14 cellular contexts compared by ENCODE assay signal in genomic region chr1:5485436-5485835, GRCh38.
DNase-seq lines count a peak whose midpoint lies in the region; ATAC-seq and TF ChIP-seq lines count a peak whose summit lies in the region.
"Had no signal": no experiment of that assay in that cellular context is flagged by ENCODE, and none has a peak within 500 bp of the region (broad histone marks: within the 10 kb centered on the region; RNA-seq: fewer than 3 reads in every experiment).

No MANE protein-coding gene starts in this region.

- H4K8ac ChIP-seq in trophoblast cell (ENCODE audit: low read depth, low read length) = no peak overlapping the region

- H3K27me3 Mint-ChIP-seq in endodermal cell (ENCODE audit: insufficient read depth) = peaks cover 14% of the 10 kb centered on the region

- no peaks in the 10 kb centered on the region for H3K79me1 ChIP-seq in trophoblast cell (ENCODE audit: low read length)

- H3K18ac ChIP-seq in trophoblast cell (ENCODE audit: low read length) = no peak overlapping the region

- no peak overlapping the region for H2AFZ ChIP-seq in trophoblast cell (ENCODE audit: insufficient read depth, low read length, poor library complexity)

- H3K14ac ChIP-seq in trophoblast cell (ENCODE audit: low read length) = no peak overlapping the region

- no peaks in the 10 kb centered on the region for H3K36me3 Mint-ChIP-seq in endodermal cell (ENCODE audit: low read depth)
- H3K36me3 Mint-ChIP-seq: CD14-positive monocyte; CD4-positive, alpha-beta memory T cell had no signal

- no peak for TF ChIP-seq CTCF in endodermal cell (conservative IDR thresholded peaks at IDR 0.05)

- no peak overlapping the region for H2BK12ac ChIP-seq in trophoblast cell (ENCODE audit: low read length)

- no peak overlapping the region for H3K4me3 Mint-ChIP-seq in endodermal cell
- H3K4me3 Mint-ChIP-seq: CD14-positive monocyte; CD4-positive, alpha-beta memory T cell had no signal

- H3K9me3 ChIP-seq in endodermal cell (ENCODE audit: control insufficient read depth, low read length) = no peaks in the 10 kb centered on the region
- H3K9me3 ChIP-seq in trophoblast cell (ENCODE audit: insufficient read depth, low read depth, low read length) = peaks cover 6% of the 10 kb centered on the region
- H3K9me3 ChIP-seq: BLaER1 had no signal

- peaks cover 2% of the 10 kb centered on the region for H3K4me1 Mint-ChIP-seq in endodermal cell
- H3K4me1 Mint-ChIP-seq: CD14-positive monocyte had no signal

- ATAC-seq in GM19467 (IDR thresholded peaks at IDR 0.05; ENCODE audit: unreplicated experiment) (no peak), HG03175 (IDR thresholded peaks at IDR 0.05; ENCODE audit: unreplicated experiment) (no peak)

- H2BK5ac ChIP-seq in trophoblast cell (ENCODE audit: low read depth, low read length, poor library complexity) = no peak overlapping the region

- no peak overlapping the region for H4K12ac ChIP-seq in trophoblast cell (ENCODE audit: low read depth, low read length)

- H3K4me3 ChIP-seq in endodermal cell (ENCODE audit: low read length) (no peak overlapping the region), trophoblast cell (ENCODE audit: low read depth, low read length) (peak overlapping the region; percentile 13)
- H3K4me3 ChIP-seq: BLaER1 had no signal

- H3K27ac Mint-ChIP-seq in endodermal cell = peak overlapping the region; percentile 42

- no peak overlapping the region for H3K4ac ChIP-seq in trophoblast cell (ENCODE audit: low read depth, low read length)

- WGBS in endodermal cell (ENCODE audit: insufficient coverage in 1 of 2, insufficient read length in 1 of 2), 2 experiments = 85 to 100% methylated on average over 1 to 2 of the region's 2 CpGs
- no CpG with 5 or more reads among the region's 2 CpGs for WGBS in trophoblast cell (ENCODE audit: extremely low coverage, insufficient coverage, insufficient read length)

- H3K23ac ChIP-seq in trophoblast cell (ENCODE audit: low read length) = no peak overlapping the region

- no peaks in the 10 kb centered on the region for H3K79me2 ChIP-seq in trophoblast cell (ENCODE audit: control insufficient read depth, insufficient read depth, low read length, poor library complexity)

- H3K27me3 ChIP-seq in endodermal cell (ENCODE audit: control insufficient read depth, insufficient read depth, low read length, poor library complexity, severe bottlenecking) = no peaks in the 10 kb centered on the region
- H3K27me3 ChIP-seq in trophoblast cell (ENCODE audit: insufficient read depth, low read length) = peaks cover 5% of the 10 kb centered on the region
- H3K27me3 ChIP-seq: BLaER1 had no signal

- H3K27ac ChIP-seq in endodermal cell (ENCODE audit: low read depth, low read length) (no peak overlapping the region), trophoblast cell (ENCODE audit: low read depth, low read length) (no peak overlapping the region)
- H3K27ac ChIP-seq: 22Rv1, BLaER1 had no signal

- H3K4me1 ChIP-seq in endodermal cell (ENCODE audit: control insufficient read depth, insufficient read depth, low read length) (no peaks in the 10 kb centered on the region), trophoblast cell (ENCODE audit: control insufficient read depth in 1 of 2, insufficient read depth in 2 of 2, low read length in 2 of 2) (no peaks in the 10 kb centered on the region)

- H3K36me3 ChIP-seq in endodermal cell (ENCODE audit: control insufficient read depth, insufficient read depth, low read length) = no peaks in the 10 kb centered on the region
- H3K36me3 ChIP-seq in trophoblast cell (ENCODE audit: control insufficient read depth in 1 of 2, insufficient read depth in 2 of 2, low read length in 2 of 2) = no peaks in the 10 kb centered on the region
- H3K36me3 ChIP-seq: BLaER1 had no signal

- H2BK120ac ChIP-seq in trophoblast cell (ENCODE audit: insufficient read depth, low read length, poor library complexity) = no peak overlapping the region

- no peak overlapping the region for H2AK5ac ChIP-seq in trophoblast cell (ENCODE audit: low read length)

- peak; percentile 62 for DNase-seq in DMS79 treated with DMSO at 0.1 percent for 48 hours (lab: John Stamatoyannopoulos, UW)
- DNase-seq in DMS79 (lab: John Stamatoyannopoulos, UW) = no peak
- no peak for DNase-seq in endodermal cell
- DNase-seq in trophoblast cell = no peak
- no peak for DNase-seq in dermis blood vessel endothelial cell
- DNase-seq: CD4-positive, alpha-beta memory T cell; GDM1; GOT3; H7 had no signal

- H4K91ac ChIP-seq in trophoblast cell (ENCODE audit: low read depth, low read length) = no peak overlapping the region

- H3K4me2 ChIP-seq in trophoblast cell (ENCODE audit: low read length) = no peak overlapping the region
- H3K4me2 ChIP-seq: BLaER1 had no signal

- H3K9ac ChIP-seq in endodermal cell (ENCODE audit: extremely low read depth, low read length, poor library complexity, severe bottlenecking) = no peak overlapping the region
- H3K9ac ChIP-seq in trophoblast cell (ENCODE audit: low read length) = no peak overlapping the region
- H3K9ac ChIP-seq: BLaER1 had no signal

- peaks cover 1% of the 10 kb centered on the region for H3K9me3 Mint-ChIP-seq in endodermal cell
- H3K9me3 Mint-ChIP-seq: CD4-positive, alpha-beta memory T cell had no signal
